In genomic region chr20:38091447-38092216, GRCh38 we compare ENCODE assay signal across 8 cellular contexts. TPM values are rescaled to one million over a fixed set of nuclear protein-coding genes. Genes with fewer than 3 reads are reported as not detected.
DNase-seq lines count a peak whose midpoint lies in the region; ATAC-seq and TF ChIP-seq lines count a peak whose summit lies in the region.
"Had no signal": no experiment of that assay in that cellular context is flagged by ENCODE, and none has a peak within 500 bp of the region (broad histone marks: within the 10 kb centered on the region; RNA-seq: fewer than 3 reads in every experiment).

No MANE protein-coding gene starts in this region.

- TF ChIP-seq CTCF in stomach (IDR thresholded peaks at IDR 0.05) = no peak

- H3K36me3 ChIP-seq in stomach = peaks cover 31 to 50% (median 45%) of the 10 kb centered on the region in 4 donors

- ATAC-seq in GM19455 (IDR thresholded peaks at IDR 0.05; ENCODE audit: unreplicated experiment) (peak; percentile 45), T-cell (replicated peaks in 1 of 4) (peak in 2 of 4 experiments; percentile 16 to 18), left cardiac atrium (peak; percentile 50 to 73), GM18511 (IDR thresholded peaks at IDR 0.05; ENCODE audit: unreplicated experiment) (no peak)

- WGBS in stomach, 5 donors = 43 to 61% (median 51%) methylated on average over 6 of the region's 6 CpGs

- POLR2A ChIA-PET in T-cell (lab: Charles Lee) = interaction anchor here in 1 of 2 donors (0.6 kb wide), 1 partner anchor 70 kb away, joined by 4 read pairs; no protein-coding TSS in a partner anchor

- peaks cover 54% of the 10 kb centered on the region for H3K36me3 Mint-ChIP-seq in T-cell

- TF ChIP-seq EP300 in stomach (IDR thresholded peaks at IDR 0.05) = no peak

- intact Hi-C loops in left cardiac atrium (cut with DNase I) (no loop called here), stomach (cut with DNase I; ENCODE audit: low total_unique reads) (no loop called here)

- H3K4me1 ChIP-seq in stomach = peaks cover 9 to 56% (median 24%) of the 10 kb centered on the region in 4 donors

- H3K4me1 Mint-ChIP-seq in T-cell = peaks cover 14 to 51% (median 35%) of the 10 kb centered on the region in 3 donors

- no peak overlapping the region for H3K4me3 Mint-ChIP-seq in T-cell

- H3K27ac Mint-ChIP-seq in T-cell = peak overlapping the region; percentile 86 to 87

- CTCF ChIA-PET in T-cell (lab: Charles Lee) = no interaction called here

- DNase-seq in T-cell (no peak), left cardiac atrium (no peak), stomach (no peak), NCI-H1436 treated with DMSO at 0.1 percent for 48 hours (lab: John Stamatoyannopoulos, UW) (no peak)
- DNase-seq in stimulated activated CD4-positive, alpha-beta T cell treated with anti-CD3 and anti-CD28 coated beads, Interleukin-4, amount 100 ng/mL, for 24 hours = no peak
- DNase-seq: occipital lobe had no signal

- no peak for TF ChIP-seq POLR2A in stomach (IDR thresholded peaks at IDR 0.05)

- no peaks in the 10 kb centered on the region for H3K27me3 Mint-ChIP-seq in T-cell

- no peaks in the 10 kb centered on the region for H3K27me3 ChIP-seq in stomach

- H3K27ac ChIP-seq in stomach = peak overlapping the region in 4 of 5 donors; percentile 24 to 76 (median 59)

- H3K9me3 ChIP-seq in stomach = no peaks in the 10 kb centered on the region

- no peak overlapping the region for H3K4me3 ChIP-seq in stomach

- H3K9me3 Mint-ChIP-seq in T-cell = no peaks in the 10 kb centered on the region

RNA-seq across cellular contexts. Expression of gene RPRD1B, which starts 58.1 kb away (rescaled TPM):
- total RNA-seq in T-cell (10 to 100 TPM; 38.3 to 46.6 (median 40.5) TPM), left cardiac atrium (10 to 100 TPM; 78.6 to 86.4 TPM), stomach (10 to 100 TPM in 4 of 5 donors, 1 to 10 TPM in 1; 8.1 to 60.0 (median 31.5) TPM)
- polyA plus RNA-seq in stomach = 10 to 100 TPM in 1 of 3 donors, 1 to 10 TPM in 2; 8.0 to 10.2 (median 8.1) TPM

RNA-seq across cellular contexts. Expression of gene TTI1, which starts 58.4 kb away (rescaled TPM):
- total RNA-seq in T-cell = 10 to 100 TPM; 17.8 to 27.6 (median 23.2) TPM
- total RNA-seq in left cardiac atrium = 10 to 100 TPM; 11.6 to 11.9 TPM
- total RNA-seq in stomach = 10 to 100 TPM in 3 of 5 donors, 1 to 10 TPM in 2; 3.1 to 27.2 (median 11.7) TPM
- 1 to 10 TPM; 5.0 to 6.2 (median 5.9) TPM for polyA plus RNA-seq in stomach
